Comparison of ENCODE assay signal across 8 cellular contexts in the genomic region with DNA sequence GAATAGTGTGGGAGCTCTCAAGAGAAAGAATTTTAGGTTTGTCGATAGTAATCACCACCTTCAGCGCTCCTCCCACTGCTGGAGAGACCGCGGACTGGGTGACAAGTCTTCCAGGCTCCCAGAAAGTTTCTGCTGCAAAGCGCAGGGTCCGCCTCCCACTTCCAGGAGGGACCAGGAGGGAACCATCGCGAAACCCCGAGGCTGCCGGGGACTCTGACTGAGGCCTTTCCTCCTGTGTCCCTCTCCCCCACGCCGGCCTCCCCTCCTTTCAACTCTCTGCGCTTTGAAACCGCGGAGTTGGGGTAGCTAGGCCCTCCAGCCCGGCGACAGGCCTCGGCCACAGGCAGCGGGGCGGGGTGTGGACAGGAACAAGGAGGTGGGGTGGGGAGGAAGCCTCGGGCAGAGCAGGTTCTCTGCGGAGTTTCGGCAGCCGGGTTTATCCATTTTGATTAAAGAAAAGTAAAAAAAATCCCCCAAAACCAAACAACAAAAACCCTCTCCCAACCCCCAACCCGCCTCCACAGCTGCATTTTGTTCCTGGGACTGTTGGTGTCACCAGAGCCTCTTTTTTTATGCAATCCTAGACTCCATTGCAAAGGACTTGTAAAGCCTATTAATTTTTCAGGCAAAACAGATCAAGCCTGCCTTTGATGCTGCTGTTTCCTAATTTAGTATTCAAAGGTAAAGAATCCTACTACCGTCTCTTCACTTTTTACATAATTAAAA. TPM values are rescaled to one million over a fixed set of nuclear protein-coding genes. Genes with fewer than 3 reads are reported as not detected.
DNase-seq lines count a peak whose midpoint lies in the region; ATAC-seq and TF ChIP-seq lines count a peak whose summit lies in the region.

No MANE protein-coding gene starts in this region.

- H3K4me3 ChIP-seq in ectodermal cell (ENCODE audit: insufficient read depth, low read depth, low read length) (peak overlapping the region; percentile 50), lower lobe of right lung (peak overlapping the region; percentile 63)

- H3K27ac ChIP-seq in ectodermal cell (ENCODE audit: insufficient read depth, low read depth, low read length, poor library complexity, severe bottlenecking) (peak overlapping the region; percentile 95), lower lobe of right lung (peak overlapping the region; percentile 85)

- peak; percentile 60 for DNase-seq in DMS114 treated with DMSO at 0.1 percent for 48 hours (lab: John Stamatoyannopoulos, UW; ENCODE audit: unreplicated experiment)
- DNase-seq in H4 (ENCODE audit: low spot score), result peak; percentile 47
- DNase-seq in NCI-H2107 treated with DMSO at 0.1 percent for 48 hours (lab: John Stamatoyannopoulos, UW; ENCODE audit: unreplicated experiment), result peak; percentile 79
- DNase-seq in activated CD4-positive, alpha-beta T cell treated with anti-CD3 and anti-CD28 coated beads, Interleukin-2, amount 50 U/mL, for 48 hours, result peak; percentile 56 to 62
- DNase-seq in lower lobe of right lung, result peak; percentile 65
- peak in 2 of 3 experiments; percentile 27 to 46 for DNase-seq in stimulated activated CD4-positive, alpha-beta T cell treated with anti-CD3 and anti-CD28 coated beads, TNF-alpha, amount 100 ng/mL, for 24 hours (ENCODE audit: low read depth in 3 of 3)

- H3K36me3 ChIP-seq in ectodermal cell (ENCODE audit: control insufficient read depth, insufficient read depth, low read length), result no peaks in the 10 kb centered on the region
- no peaks in the 10 kb centered on the region for H3K36me3 ChIP-seq in lower lobe of right lung

- TF ChIP-seq CTCF in lower lobe of right lung (IDR thresholded peaks at IDR 0.05), result peak; percentile 35

- ATAC-seq in lower lobe of right lung, result peak; percentile 70 to 74
- ATAC-seq in HG03139 (IDR thresholded peaks at IDR 0.05; ENCODE audit: unreplicated experiment), result no peak

- WGBS in ectodermal cell, 2 experiments, result 5 to 6% methylated on average over 22 to 26 of the region's 26 CpGs

- intact Hi-C loops in lower lobe of right lung (cut with DNase I), result loop anchor here (10.0 kb wide), 1 partner anchor 856 kb away; no protein-coding TSS in a partner anchor

- no peaks in the 10 kb centered on the region for H3K9me3 ChIP-seq in ectodermal cell (ENCODE audit: control insufficient read depth, low read length)
- no peaks in the 10 kb centered on the region for H3K9me3 ChIP-seq in lower lobe of right lung

- H3K4me1 ChIP-seq in ectodermal cell (ENCODE audit: control insufficient read depth, insufficient read depth, low read length) (peaks cover 52% of the 10 kb centered on the region), lower lobe of right lung (peaks cover 17% of the 10 kb centered on the region)

- H3K27me3 ChIP-seq in ectodermal cell (ENCODE audit: control insufficient read depth, insufficient read depth, low read length, poor library complexity, severe bottlenecking) (no peaks in the 10 kb centered on the region), lower lobe of right lung (ENCODE audit: low read depth) (no peaks in the 10 kb centered on the region)

RNA-seq across cellular contexts. Expression of gene CLYBL, which starts 51.9 kb away (rescaled TPM):
- 0.10 and 0.33 TPM in 2 replicates for total RNA-seq in H4 (2014; rRNA removed; shearing (Covaris generic))
- 17.6 TPM for polyA plus RNA-seq in ectodermal cell (2013, experiment 1 of 4)
- polyA plus RNA-seq in ectodermal cell (2013, experiment 2 of 4), result 19.5 TPM
- 16.0 TPM for polyA plus RNA-seq in ectodermal cell (2013, experiment 3 of 4)
- polyA plus RNA-seq in ectodermal cell (2013, experiment 4 of 4), result 15.4 TPM
- 5.1 TPM for total RNA-seq in lower lobe of right lung
